In genomic region chr10:11154333-11154732, GRCh38 we compare ENCODE assay signal across 19 cellular contexts.
DNase-seq lines count a peak whose midpoint lies in the region; ATAC-seq lines count a peak whose summit lies in the region.
"Had no signal": no experiment of that assay in that cellular context is flagged by ENCODE, and none has a peak within 500 bp of the region (broad histone marks: within the 10 kb centered on the region; RNA-seq: fewer than 3 reads in every experiment).

No MANE protein-coding gene starts in this region.

- H3K27ac ChIP-seq in CD4-positive, alpha-beta memory T cell (ENCODE audit: low read depth, low read length): no peak overlapping the region
- H3K27ac ChIP-seq: heart right ventricle, skin epidermis, thoracic aorta had no signal

- POLR2A ChIA-PET in CD4-positive, alpha-beta memory T cell (lab: Charles Lee; ENCODE audit: partially characterized antibody): interaction anchor here (1.5 to 19.5 kb wide), 2 partner anchors 10 to 17 kb away, joined by 3 to 1422 read pairs; no protein-coding TSS in a partner anchor

- H3K27me3 ChIP-seq in CD4-positive, alpha-beta memory T cell (ENCODE audit: insufficient read depth, low read length): no peaks in the 10 kb centered on the region
- H3K27me3 ChIP-seq: heart right ventricle had no signal

- peaks cover 78 to 96% (median 89%) of the 10 kb centered on the region in 4 donors for H3K4me1 Mint-ChIP-seq in CD4-positive, alpha-beta memory T cell

- no peaks in the 10 kb centered on the region for H3K27me3 Mint-ChIP-seq in CD4-positive, alpha-beta memory T cell
- H3K27me3 Mint-ChIP-seq: activated CD8-positive, alpha-beta T cell treated with anti-CD3 and anti-CD28 coated beads for 36 hours had no signal

- no peak for DNase-seq in CD4-positive, alpha-beta memory T cell
- DNase-seq in islet precursor cell (peak; percentile 65), RPMI8226 (no peak), DMS153 (lab: John Stamatoyannopoulos, UW) (no peak), AG20443 (ENCODE audit: low spot score) (no peak)
- no peak for DNase-seq in stimulated activated naive CD4-positive, alpha-beta T cell treated with Interleukin-2 at 50 U/mL for 16 hours (lab: John Stamatoyannopoulos, UW)
- DNase-seq: activated CD8-positive, alpha-beta T cell treated with anti-CD3 and anti-CD28 coated beads for 36 hours; erythroblast; H9; heart right ventricle; NCI-H1105 had no signal

- intact Hi-C loops in CD4-positive, alpha-beta memory T cell (cut with micrococcal nuclease): no loop called here

- no peak overlapping the region for H3K4me3 ChIP-seq in CD4-positive, alpha-beta memory T cell (ENCODE audit: low read length in 2 of 2)
- H3K4me3 ChIP-seq: heart right ventricle, skin epidermis, thoracic aorta had no signal

- CTCF ChIA-PET in CD4-positive, alpha-beta memory T cell (lab: Charles Lee; ENCODE audit: partially characterized antibody): interaction anchor here (1.2 to 16.9 kb wide), 2 partner anchors 10 to 15 kb away, joined by 3 to 308 read pairs; no protein-coding TSS in a partner anchor

- H3K9me3 ChIP-seq in CD4-positive, alpha-beta memory T cell (ENCODE audit: control insufficient read depth in 1 of 2, low read length in 2 of 2): no peaks in the 10 kb centered on the region
- H3K9me3 ChIP-seq: heart right ventricle, thoracic aorta had no signal

- ATAC-seq in GM19025 (IDR thresholded peaks at IDR 0.05; ENCODE audit: low read depth, unreplicated experiment) (peak; percentile 45), HG03095 (IDR thresholded peaks at IDR 0.05; ENCODE audit: unreplicated experiment) (peak; percentile 43)
- ATAC-seq: activated CD8-positive, alpha-beta T cell treated with anti-CD3 and anti-CD28 coated beads for 36 hours; heart right ventricle; left lobe of liver; Panc1 had no signal

- peak overlapping the region; percentile 91 to 100 (median 99) for H3K27ac Mint-ChIP-seq in CD4-positive, alpha-beta memory T cell
- H3K27ac Mint-ChIP-seq: activated naive CD4-positive, alpha-beta T cell treated with anti-CD3 and anti-CD28 coated beads, Interleukin-2, amount 50 U/mL, for 72 hours; CD14-positive monocyte had no signal

- peaks cover 96% of the 10 kb centered on the region for H3K4me1 ChIP-seq in CD4-positive, alpha-beta memory T cell (ENCODE audit: insufficient read depth, low read length)

- H3K4me3 Mint-ChIP-seq in CD4-positive, alpha-beta memory T cell: peak overlapping the region in 6 of 8 donors; percentile 18 to 75 (median 51)
- H3K4me3 Mint-ChIP-seq: activated CD8-positive, alpha-beta T cell treated with anti-CD3 and anti-CD28 coated beads for 36 hours; CD14-positive monocyte; H9 had no signal

- no peaks in the 10 kb centered on the region for H3K36me3 Mint-ChIP-seq in CD4-positive, alpha-beta memory T cell
- H3K36me3 Mint-ChIP-seq: activated naive CD4-positive, alpha-beta T cell treated with anti-CD3 and anti-CD28 coated beads, Interleukin-2, amount 50 U/mL, for 72 hours; CD14-positive monocyte had no signal

- H3K36me3 ChIP-seq in CD4-positive, alpha-beta memory T cell (ENCODE audit: insufficient read depth, low read length): no peaks in the 10 kb centered on the region
- H3K36me3 ChIP-seq: heart right ventricle, thoracic aorta had no signal

- H3K9me3 Mint-ChIP-seq in CD4-positive, alpha-beta memory T cell: peaks cover 0 to 2% (median 0%) of the 10 kb centered on the region in 8 donors
- H3K9me3 Mint-ChIP-seq: activated CD8-positive, alpha-beta T cell treated with anti-CD3 and anti-CD28 coated beads for 36 hours; CD14-positive monocyte; H9 had no signal
